19 cellular contexts compared by ENCODE assay signal in the genomic region with DNA sequence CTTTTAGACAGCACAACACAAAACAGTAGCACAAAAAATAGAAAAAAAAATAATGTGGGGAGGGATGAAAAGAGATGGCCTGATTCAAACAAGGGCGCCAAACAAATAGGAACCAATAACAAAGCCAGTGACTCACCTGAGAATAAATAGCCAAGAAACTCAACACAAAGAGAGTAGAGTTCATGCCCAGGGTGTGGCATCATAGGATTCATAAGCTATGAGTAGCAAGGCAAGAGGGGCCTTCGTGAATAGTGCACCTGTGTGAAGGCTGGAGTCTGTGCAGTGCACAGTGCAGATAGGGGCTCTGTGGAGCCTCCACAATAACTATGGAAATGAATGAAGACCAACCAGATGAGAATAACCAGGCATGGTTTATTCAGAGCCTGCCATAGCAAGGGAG.
"Had no signal": no experiment of that assay in that cellular context is flagged by ENCODE, and none has a peak within 500 bp of the region (broad histone marks: within the 10 kb centered on the region; RNA-seq: fewer than 3 reads in every experiment).

No MANE protein-coding gene starts in this region.

- DNase-seq: activated CD4-positive, alpha-beta T cell treated with anti-CD3 and anti-CD28 coated beads for 1 hour; activated CD8-positive, alpha-beta memory T cell treated with anti-CD3 and anti-CD28 coated beads, Interleukin-2, amount 10 ng/mL, durations not matched to agents 7 days and 5 days; activated CD8-positive, alpha-beta T cell treated with anti-CD3 and anti-CD28 coated beads, Interleukin-2, amount 10 ng/mL, durations not matched to agents 7 days and 5 days; activated naive CD8-positive, alpha-beta T cell treated with anti-CD3 and anti-CD28 coated beads, Interleukin-2, amount 50 U/mL, for 24 hours; activated T-cell treated with anti-CD3 and anti-CD28 coated beads, Interleukin-2, amount 50 U/mL, for 48 hours; amygdala; endodermal cell; gastrocnemius medialis; glutamatergic neuron; left ventricle myocardium inferior; mucosa of descending colon; stimulated activated CD4-positive, alpha-beta T cell treated with anti-CD3 and anti-CD28 coated beads, Interleukin-1b, Interleukin-23, amount 100 ng/mL, for 48 hours; stimulated activated naive B cell treated with anti-CD40 and anti-IgM and Interleukin-4, amounts not matched to agents 10 μg/mL and 1 μg/mL and 100 μg/mL, for 72 hours; stomach; thyroid gland; upper lobe of left lung had no signal

- ATAC-seq: activated CD8-positive, alpha-beta memory T cell treated with anti-CD3 and anti-CD28 coated beads, Interleukin-2, amount 10 ng/mL, durations not matched to agents 7 days and 5 days; activated CD8-positive, alpha-beta T cell treated with anti-CD3 and anti-CD28 coated beads, Interleukin-2, amount 10 ng/mL, durations not matched to agents 7 days and 5 days; activated naive CD8-positive, alpha-beta T cell treated with anti-CD3 and anti-CD28 coated beads, Interleukin-2, amount 50 U/mL, for 24 hours; gastrocnemius medialis; mucosa of descending colon; natural killer cell treated with Interleukin-12 subunit alpha and Interleukin-12 subunit beta and Interleukin-15 and Interleukin-18, amount 100 ng/mL, for 72 hours; stimulated activated naive B cell treated with anti-CD40 and anti-IgM and Interleukin-4, amounts not matched to agents 10 μg/mL and 1 μg/mL and 100 μg/mL, for 72 hours; WTC11 had no signal

- H3K27me3 ChIP-seq: gastrocnemius medialis, right atrium auricular region, thyroid gland, upper lobe of left lung had no signal

- H3K4me1 ChIP-seq: gastrocnemius medialis, left ventricle myocardium inferior, right atrium auricular region, stomach had no signal

- H3K27ac ChIP-seq: gastrocnemius medialis, left ventricle myocardium inferior, right atrium auricular region, stomach, thyroid gland, upper lobe of left lung had no signal
